In genomic region chr6:153668758-153669157, GRCh38 we compare ENCODE assay signal across 17 cellular contexts.
A peak's percentile ranks its signal among the peaks of the same experiment; 100 is the strongest.
DNase-seq lines count a peak whose midpoint lies in the region; ATAC-seq and TF ChIP-seq lines count a peak whose summit lies in the region.
"Had no signal": no experiment of that assay in that cellular context is flagged by ENCODE, and none has a peak within 500 bp of the region (broad histone marks: within the 10 kb centered on the region; RNA-seq: fewer than 3 reads in every experiment).

No MANE protein-coding gene starts in this region.

- no peak for TF ChIP-seq CTCF in epithelial cell of esophagus (IDR thresholded peaks at IDR 0.05; ENCODE audit: insufficient read depth, low read depth, low read length, missing control alignments)

- DNase-seq in ELR (ENCODE audit: low read depth) (peak; percentile 8), epithelial cell of esophagus (ENCODE audit: low read depth) (peak; percentile 5), putamen (ENCODE audit: low spot score) (peak; percentile 51), DMS79 treated with DMSO at 0.1 percent for 48 hours (lab: John Stamatoyannopoulos, UW) (no peak)
- DNase-seq: 8988T; C1 segment of cervical spinal cord; Calu3; CD4-positive, alpha-beta memory T cell; COR-L47; DND-41; GDM1; H9 had no signal

- H3K4me3 ChIP-seq in epithelial cell of esophagus (ENCODE audit: low read length): no peak overlapping the region
- H3K4me3 ChIP-seq: A549, GM23338 had no signal

- ATAC-seq in HG02885 (IDR thresholded peaks at IDR 0.05; ENCODE audit: poor library complexity, unreplicated experiment) (no peak), HG03457 (IDR thresholded peaks at IDR 0.05; ENCODE audit: unreplicated experiment) (no peak)
- ATAC-seq: A549, GM23338, HCT116 had no signal
